8 cellular contexts compared by ENCODE assay signal in the genomic region with DNA sequence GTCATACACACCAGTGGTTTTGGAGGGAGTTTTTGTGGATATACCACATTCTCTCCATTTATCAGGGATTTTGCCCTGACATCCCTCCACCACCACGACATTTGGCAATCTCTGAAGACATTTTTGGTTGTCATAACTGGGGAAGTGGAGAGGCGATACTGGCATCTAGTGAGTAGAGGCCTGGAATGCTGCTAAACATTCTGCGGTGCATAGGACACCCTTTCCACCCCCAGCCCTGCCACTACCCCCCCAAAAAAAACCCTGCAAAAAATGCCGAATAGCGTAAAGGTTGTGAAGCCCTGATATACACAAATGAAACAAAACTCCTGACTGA. TPM values are rescaled to one million over a fixed set of nuclear protein-coding genes. Genes with fewer than 3 reads are reported as not detected.
DNase-seq lines count a peak whose midpoint lies in the region; ATAC-seq and TF ChIP-seq lines count a peak whose summit lies in the region.

No MANE protein-coding gene starts in this region.

- H3K36me3 Mint-ChIP-seq in memory B cell: no peaks in the 10 kb centered on the region

- H3K4me3 ChIP-seq in AG09309 (ENCODE audit: control insufficient read depth, low read depth, low read length): peak overlapping the region; percentile 87
- peak overlapping the region; percentile 43 to 77 for H3K4me3 ChIP-seq in cardiac fibroblast (replicated peaks in 1 of 2; ENCODE audit: low read depth in 2 of 2, low read length in 2 of 2)
- peak overlapping the region; percentile 59 to 98 for H3K4me3 ChIP-seq in aorta (ENCODE audit: low read length in 2 of 2)

- no peaks in the 10 kb centered on the region for H3K27me3 ChIP-seq in aorta (ENCODE audit: control insufficient read depth in 1 of 2, insufficient read depth in 2 of 2, low read length in 1 of 2)

- no peak for DNase-seq in AG09309 (ENCODE audit: low read depth)
- DNase-seq in Kasumi-1 (lab: John Stamatoyannopoulos, UW): peak; percentile 28 to 53
- DNase-seq in cardiac fibroblast (ENCODE audit: low read depth in 2 of 2): peak in 1 of 2 donors; percentile 30
- DNase-seq in memory B cell (ENCODE audit: low spot score in 2 of 2): no peak
- DNase-seq in aorta: no peak
- DNase-seq in SIG-M5 (lab: John Stamatoyannopoulos, UW): no peak

- H3K36me3 ChIP-seq in aorta (ENCODE audit: control insufficient read depth in 1 of 2, insufficient read depth in 2 of 2, low read length in 1 of 2): no peaks in the 10 kb centered on the region

- peaks cover 33% of the 10 kb centered on the region for H3K4me1 Mint-ChIP-seq in memory B cell

- H3K4me3 Mint-ChIP-seq in memory B cell: peak overlapping the region; percentile 95

- no peaks in the 10 kb centered on the region for H3K27me3 Mint-ChIP-seq in memory B cell

- peak; percentile 1 for ATAC-seq in memory B cell (ENCODE audit: low read depth)
- peak; percentile 47 for ATAC-seq in aorta (ENCODE audit: low FRiP score)
- no peak for ATAC-seq in HG02840 (IDR thresholded peaks at IDR 0.05; ENCODE audit: low FRiP score, unreplicated experiment)
- no peak for ATAC-seq in HG03097 (IDR thresholded peaks at IDR 0.05; ENCODE audit: low FRiP score, unreplicated experiment)

- H3K27ac Mint-ChIP-seq in memory B cell: peak overlapping the region; percentile 92

- intact Hi-C loops in aorta (cut with DNase I): loop anchor here (2.0 kb wide), 1 partner anchor 78 kb away; a partner anchor contains a TSS

- 10 to 14% methylated on average over 5 of the region's 5 CpGs for WGBS in aorta, 2 donors

- H3K9me3 ChIP-seq in aorta (ENCODE audit: control insufficient read depth, low read length): no peaks in the 10 kb centered on the region

- H3K4me1 ChIP-seq in aorta (ENCODE audit: control insufficient read depth in 1 of 2, insufficient read depth in 2 of 2, low read length in 2 of 2): no peaks in the 10 kb centered on the region

- TF ChIP-seq CTCF in AG09309 (IDR thresholded peaks at IDR 0.05; ENCODE audit: control insufficient read depth, insufficient read depth, low read depth, low read length, missing control alignments) (no peak), cardiac fibroblast (IDR thresholded peaks at IDR 0.05; ENCODE audit: low read depth, low read length) (no peak)

- no peak overlapping the region for H3K27ac ChIP-seq in aorta (ENCODE audit: low read depth in 1 of 2, low read length in 2 of 2)

- H3K9me3 Mint-ChIP-seq in memory B cell: peaks cover 2% of the 10 kb centered on the region

RNA-seq across cellular contexts. Expression of a gene that starts 0.6 kb away (rescaled TPM):
- total RNA-seq in aorta: 10 to 100 TPM; 26.0 to 26.7 TPM
- 10 to 100 TPM; 10.8 TPM for polyA plus RNA-seq in aorta

RNA-seq across cellular contexts. Expression of a gene that starts 27.3 kb away (rescaled TPM):
- 1 to 10 TPM; 1.4 TPM for total RNA-seq in aorta
- polyA plus RNA-seq in aorta: 1 to 10 TPM in 1 of 2 donors, under 1 TPM in 1; 0.43 to 4.4 TPM

RNA-seq across cellular contexts. Expression of a gene that starts 31.3 kb away (rescaled TPM):
- total RNA-seq in aorta: not detected
- not detected for polyA plus RNA-seq in aorta

Comparison
In these comparisons a context has a peak if more than half of its experiments do, and no peak if none do; other contexts are left out.
1. DNase-seq: peak in Kasumi-1 (2 of 2); none in AG09309 (single experiment), memory B cell (0 of 2), aorta (0 of 2) and SIG-M5 (single experiment).
2. ATAC-seq: peak in memory B cell (single experiment) and aorta (single experiment); none in HG02840 (single experiment) and HG03097 (single experiment).
3. Peak in every context shown above with its lines, with median percentiles within 50 percentile points of each other: H3K4me3 ChIP-seq.